In the genomic region with DNA sequence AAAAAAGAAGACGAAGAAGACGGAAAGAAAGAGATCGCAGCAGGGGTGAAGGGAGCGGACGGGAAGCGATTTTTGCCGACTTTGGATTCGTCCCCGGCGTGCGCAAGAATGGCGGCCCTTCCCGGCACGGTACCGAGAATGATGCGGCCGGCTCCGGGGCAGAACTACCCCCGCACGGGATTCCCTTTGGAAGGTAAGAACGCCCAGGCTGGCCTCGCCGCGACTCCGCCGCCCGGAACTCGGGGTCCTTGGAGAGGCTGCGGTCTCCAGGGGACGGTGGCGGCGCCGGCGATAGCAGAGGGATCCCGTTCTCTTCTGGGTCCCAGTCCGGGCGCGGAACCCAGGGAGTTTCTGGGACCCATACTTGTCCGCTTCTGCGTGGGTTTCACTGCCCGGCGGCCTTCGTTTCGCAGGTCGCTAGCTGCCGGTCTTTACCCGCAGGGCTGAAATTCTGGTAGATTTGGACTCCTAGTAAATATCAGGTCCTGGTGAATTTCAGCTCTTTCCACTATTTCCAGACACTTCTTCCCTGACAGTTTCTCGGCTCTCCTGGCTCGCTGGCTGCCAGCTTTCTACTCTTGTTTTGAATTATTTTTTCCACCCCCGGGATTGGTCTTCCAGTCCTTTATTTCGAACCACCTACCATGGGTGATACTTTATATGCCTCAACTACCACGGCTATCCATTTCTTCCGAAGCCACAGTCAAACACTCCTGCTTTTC, we compare ENCODE assay signal across 1 cellular context.
A peak's percentile ranks its signal among the peaks of the same experiment; 100 is the strongest.
TF ChIP-seq lines count a peak whose summit lies in the region.

No MANE protein-coding gene starts in this region.

TF ChIP-seq in endothelial cell of umbilical vein, 7 proteins besides CTCF, POLR2A, EP300 and RAD21:
- TF ChIP-seq MYC (IDR thresholded peaks at IDR 0.05; ENCODE audit: low read depth, low read length) (no peak), EZH2 (IDR thresholded peaks at IDR 0.05; ENCODE audit: borderline replicate concordance, low read depth, low read length, severe bottlenecking) (peak; percentile 91)
TF ChIP-seq in endothelial cell of umbilical vein: peak in this region for 1.
